ENCODE assay signal across 20 cellular contexts in the genomic region with DNA sequence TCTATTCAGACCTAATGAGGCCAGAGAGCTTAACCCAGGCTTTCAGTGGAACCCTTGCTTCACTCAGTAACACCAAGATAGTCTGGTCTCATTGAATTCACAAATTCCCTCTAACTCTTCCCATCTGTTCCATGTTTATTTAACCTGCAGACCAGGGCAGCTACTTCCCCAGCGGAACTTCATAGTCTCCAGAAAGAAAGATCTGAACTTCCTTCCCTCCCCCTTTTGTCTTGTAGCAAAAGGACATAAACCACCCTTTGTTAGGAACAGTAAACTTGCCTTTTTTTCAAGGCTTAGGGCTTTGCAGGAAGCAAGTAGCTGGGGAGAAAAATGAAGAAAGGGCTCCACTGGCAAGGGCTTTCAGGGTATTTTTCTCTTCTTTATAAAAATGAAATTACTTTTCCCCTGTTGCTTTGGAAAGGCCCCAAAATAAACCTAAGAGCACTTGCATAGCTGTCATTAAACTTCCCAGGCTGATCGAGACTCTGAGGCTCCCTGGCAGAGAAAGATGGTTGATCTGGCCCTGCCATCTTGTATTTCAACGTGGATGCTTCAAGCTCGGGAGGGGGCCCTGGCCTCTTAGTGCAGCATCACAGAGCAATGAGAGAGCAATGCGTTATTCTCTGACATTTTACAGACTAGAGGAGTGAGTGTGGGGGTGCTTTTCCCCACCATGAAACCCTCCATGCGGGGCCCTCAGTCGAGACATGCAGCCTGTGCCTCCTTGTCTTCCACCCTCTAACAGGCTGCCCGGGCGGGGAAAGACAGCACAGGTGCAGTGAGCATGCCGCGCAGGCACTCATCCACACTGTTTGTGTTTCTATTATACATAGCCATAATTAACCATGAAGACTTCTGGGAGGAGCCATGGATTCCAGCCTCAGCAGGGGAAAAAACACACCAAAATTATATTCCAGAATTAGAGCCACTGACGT. TPM values are rescaled to one million over a fixed set of nuclear protein-coding genes. Genes with fewer than 3 reads are reported as not detected.
DNase-seq lines count a peak whose midpoint lies in the region; ATAC-seq and TF ChIP-seq lines count a peak whose summit lies in the region.
"Had no signal": no experiment of that assay in that cellular context is flagged by ENCODE, and none has a peak within 500 bp of the region (broad histone marks: within the 10 kb centered on the region; RNA-seq: fewer than 3 reads in every experiment).

No MANE protein-coding gene starts in this region.

- H3K4me2 ChIP-seq in IMR-90 (ENCODE audit: low read depth, low read length): no peak overlapping the region; the same call in 1 of the 2 replicates
- H3K4me2 ChIP-seq in neuronal stem cell (ENCODE audit: insufficient read depth, low read length, poor library complexity, severe bottlenecking): no peak overlapping the region

- H4K91ac ChIP-seq in IMR-90 (ENCODE audit: insufficient read depth, low read depth, low read length): no peak overlapping the region
- no peak overlapping the region for H4K91ac ChIP-seq in neuronal stem cell (ENCODE audit: low read depth, low read length, poor library complexity)

- H2BK12ac ChIP-seq in neuronal stem cell (ENCODE audit: low read length): no peak overlapping the region

- H3K14ac ChIP-seq in IMR-90 (replicated peaks; ENCODE audit: low read depth, low read length) (no peak overlapping the region), neuronal stem cell (ENCODE audit: low read length) (no peak overlapping the region)

- in situ Hi-C loops in IMR-90 (cut with MboI; ENCODE audit: low sequenced_read_pairs) (no loop called here), gastrocnemius medialis (cut with MboI; ENCODE audit: low sequenced_read_pairs in 4 of 4) (no loop called here)

- DNase-seq in IMR-90 (peak; percentile 4), NCI-H2227 treated with DMSO at 0.1 percent for 48 hours (lab: John Stamatoyannopoulos, UW) (peak; percentile 47), cerebellar cortex (ENCODE audit: low spot score) (peak; percentile 3), neuronal stem cell (ENCODE audit: low spot score) (no peak), gastrocnemius medialis (no peak), NOMO-1 (lab: John Stamatoyannopoulos, UW; ENCODE audit: unreplicated experiment in 2 of 2) (no peak), MCF 10A (ENCODE audit: unreplicated experiment) (no peak)
- DNase-seq: activated CD4-positive, alpha-beta T cell treated with anti-CD3 and anti-CD28 coated beads, Interleukin-2, amount 50 U/mL, for 4 hours; activated T-cell treated with anti-CD3 and anti-CD28 coated beads, Interleukin-2, amount 50 U/mL, for 48 hours; cerebellar nuclear complex; erythroblast; head of caudate nucleus; kidney; mucosa of descending colon; psoas muscle had no signal

- no peak overlapping the region for H3K56ac ChIP-seq in IMR-90 (ENCODE audit: extremely low read depth, insufficient read depth, low read length)

- H3K36me3 Mint-ChIP-seq in MCF 10A (ENCODE audit: insufficient read depth, unreplicated experiment): no peaks in the 10 kb centered on the region

- no peaks in the 10 kb centered on the region for H3K79me1 ChIP-seq in IMR-90 (ENCODE audit: low read depth in 1 of 2, low read length in 2 of 2)
- no peaks in the 10 kb centered on the region for H3K79me1 ChIP-seq in neuronal stem cell (ENCODE audit: low read depth, low read length)

- H2BK120ac ChIP-seq in IMR-90 (ENCODE audit: low read depth, low read length) (no peak overlapping the region), neuronal stem cell (ENCODE audit: low read depth, low read length) (no peak overlapping the region)

- peaks cover 27% of the 10 kb centered on the region for H3K27me3 ChIP-seq in IMR-90 (ENCODE audit: control insufficient read depth, insufficient read depth, low read length)
- peaks cover 0 to 5% (median 0%) of the 10 kb centered on the region in 3 experiments for H3K27me3 ChIP-seq in neuronal stem cell (ENCODE audit: control insufficient read depth in 3 of 3, insufficient read depth in 3 of 3, low read depth in 1 of 3, low read length in 3 of 3)
- H3K27me3 ChIP-seq in gastrocnemius medialis: peaks cover 0 to under 1% (median 0%) of the 10 kb centered on the region in 3 donors

- POLR2A ChIA-PET in IMR-90 (lab: Charles Lee; ENCODE audit: unreplicated experiment) (no interaction called here), MCF 10A (lab: Yijun Ruan, JAX) (interaction anchor here (0.5 to 1.5 kb wide), 2 partner anchors 9 to 93 kb away, joined by 3 to 5 read pairs; no protein-coding TSS in a partner anchor)

- H2AFZ ChIP-seq in IMR-90 (replicated peaks; ENCODE audit: low read length, poor library complexity) (no peak overlapping the region), neuronal stem cell (ENCODE audit: low read length) (peak overlapping the region; percentile 81)

- H2BK5ac ChIP-seq in IMR-90 (ENCODE audit: low read depth, low read length, poor library complexity, severe bottlenecking): no peak overlapping the region
- no peak overlapping the region for H2BK5ac ChIP-seq in neuronal stem cell (ENCODE audit: low read length)

- dilution Hi-C loops in IMR-90 (cut with HindIII; ENCODE audit: low sequenced_read_pairs, unreplicated experiment): no loop called here

- no peak overlapping the region for H2BK20ac ChIP-seq in IMR-90 (ENCODE audit: low read depth, low read length)

- CTCF ChIA-PET in IMR-90 (lab: Yijun Ruan, JAX): no interaction called here
- CTCF ChIA-PET in MCF 10A (lab: Yijun Ruan, JAX): interaction anchor here (1.0 to 1.8 kb wide), 4 partner anchors 9 to 463 kb away, joined by 3 to 12 read pairs (median 4); no protein-coding TSS in a partner anchor

- H2AK9ac ChIP-seq in IMR-90 (replicated peaks; ENCODE audit: low read depth, low read length, poor library complexity): no peak overlapping the region

- H4K8ac ChIP-seq in IMR-90 (ENCODE audit: low read depth in 2 of 2, low read length in 2 of 2): no peak overlapping the region
- H4K8ac ChIP-seq in neuronal stem cell (ENCODE audit: low read depth, low read length): no peak overlapping the region

- H3K4me1 ChIP-seq in IMR-90 (ENCODE audit: control insufficient read depth, insufficient read depth, low read length): peaks cover 14% of the 10 kb centered on the region
- H3K4me1 ChIP-seq in neuronal stem cell (ENCODE audit: control insufficient read depth in 2 of 2, insufficient read depth in 1 of 2, low read depth in 1 of 2, low read length in 2 of 2): peaks cover 0 to 6% of the 10 kb centered on the region in 2 donors
- no peaks in the 10 kb centered on the region for H3K4me1 ChIP-seq in gastrocnemius medialis
- H3K4me1 ChIP-seq: psoas muscle had no signal

- H3K9me3 ChIP-seq in IMR-90 (ENCODE audit: control insufficient read depth, insufficient read depth, low read length) (no peaks in the 10 kb centered on the region), neuronal stem cell (replicated peaks in 1 of 2; ENCODE audit: control insufficient read depth in 2 of 2, insufficient read depth in 1 of 2, low read depth in 1 of 2, low read length in 2 of 2) (no peaks in the 10 kb centered on the region), gastrocnemius medialis (no peaks in the 10 kb centered on the region)
- H3K9me3 ChIP-seq: mucosa of descending colon, psoas muscle had no signal

- ATAC-seq in IMR-90 (ENCODE audit: low read depth) (no peak), gastrocnemius medialis (no peak), GM18867 (IDR thresholded peaks at IDR 0.05; ENCODE audit: unreplicated experiment) (no peak)
- ATAC-seq: mucosa of descending colon, psoas muscle had no signal

- WGBS in IMR-90 (ENCODE audit: extremely low coverage in 2 of 2, insufficient read length in 1 of 2), 2 experiments: no CpG with 5 or more reads among the region's 12 CpGs
- whole genome bisulfite sequencing in neuronal stem cell (ENCODE audit: extremely low coverage in 2 of 2, insufficient read length in 2 of 2, insufficient replicate concordance in 1 of 2), 2 donors: no CpG with 5 or more reads among the region's 12 CpGs

- H3K4me3 ChIP-seq in IMR-90 (ENCODE audit: insufficient read depth, low read depth, low read length) (no peak overlapping the region), neuronal stem cell (ENCODE audit: low read length in 2 of 2) (no peak overlapping the region), gastrocnemius medialis (no peak overlapping the region)
- H3K4me3 ChIP-seq: mucosa of descending colon, psoas muscle had no signal

- no peak overlapping the region for H3K27ac Mint-ChIP-seq in MCF 10A (ENCODE audit: low read depth, unreplicated experiment)

- no peak overlapping the region for H2AK5ac ChIP-seq in IMR-90 (ENCODE audit: low read depth, low read length)
- H2AK5ac ChIP-seq in neuronal stem cell (ENCODE audit: low read depth, low read length): no peak overlapping the region

- TF ChIP-seq POLR2A in IMR-90 (IDR thresholded peaks at IDR 0.05; ENCODE audit: low read depth, low read length): no peak
- TF ChIP-seq POLR2A in gastrocnemius medialis (IDR thresholded peaks at IDR 0.05): no peak

- TF ChIP-seq CTCF in IMR-90 (conservative IDR thresholded peaks at IDR 0.05; ENCODE audit: low read depth, low read length) (no peak), gastrocnemius medialis (IDR thresholded peaks at IDR 0.05 in 4 of 5, conservative IDR thresholded peaks at IDR 0.05 in 1 of 5) (no peak), MCF 10A (IDR thresholded peaks at IDR 0.05; ENCODE audit: unreplicated experiment) (no peak)

- H3K4ac ChIP-seq in IMR-90 (ENCODE audit: low read depth, low read length) (no peak overlapping the region), neuronal stem cell (ENCODE audit: low read length) (no peak overlapping the region)

- H3K27ac ChIP-seq in IMR-90 (ENCODE audit: insufficient read depth, low read length) (peak overlapping the region; percentile 16; the same call in 1 of the 2 replicates), neuronal stem cell (replicated peaks; ENCODE audit: low read length) (no peak overlapping the region), gastrocnemius medialis (no peak overlapping the region)
- H3K27ac ChIP-seq: psoas muscle had no signal

- H3K4me1 Mint-ChIP-seq in MCF 10A (ENCODE audit: insufficient read depth, unreplicated experiment): no peaks in the 10 kb centered on the region

- H4K5ac ChIP-seq in IMR-90 (ENCODE audit: low read depth, low read length): peak overlapping the region; percentile 12; the same call in 1 of the 2 replicates

- intact Hi-C loops in IMR-90 (cut with micrococcal nuclease): no loop called here
- intact Hi-C loops in gastrocnemius medialis (cut with DNase I; ENCODE audit: low total_unique reads): no loop called here
- intact Hi-C loops in MCF 10A (cut with micrococcal nuclease): no loop called here

- H3K23ac ChIP-seq in IMR-90 (ENCODE audit: low read depth, low read length) (no peak overlapping the region), neuronal stem cell (ENCODE audit: low read depth, low read length, poor library complexity) (no peak overlapping the region)

- no peaks in the 10 kb centered on the region for H3K36me3 ChIP-seq in IMR-90 (ENCODE audit: control insufficient read depth, insufficient read depth, low read length)
- H3K36me3 ChIP-seq in neuronal stem cell (replicated peaks in 1 of 2; ENCODE audit: control insufficient read depth in 2 of 2, insufficient read depth in 2 of 2, low read length in 2 of 2): no peaks in the 10 kb centered on the region
- no peaks in the 10 kb centered on the region for H3K36me3 ChIP-seq in gastrocnemius medialis

- H4K20me1 ChIP-seq in IMR-90 (ENCODE audit: insufficient read depth, low read length): no peaks in the 10 kb centered on the region

- H3K9me3 Mint-ChIP-seq in MCF 10A (ENCODE audit: unreplicated experiment): no peaks in the 10 kb centered on the region

- H3K18ac ChIP-seq in IMR-90 (ENCODE audit: low read depth, low read length) (no peak overlapping the region; the same call in 1 of the 2 replicates), neuronal stem cell (ENCODE audit: low read length) (peak overlapping the region; percentile 31)

- H3K9ac ChIP-seq in IMR-90 (ENCODE audit: low read depth, low read length) (no peak overlapping the region), neuronal stem cell (ENCODE audit: low read depth, low read length, poor library complexity) (no peak overlapping the region)

- no peak for TF ChIP-seq RAD21 in IMR-90 (IDR thresholded peaks at IDR 0.05; ENCODE audit: low read length)

- H3K9me1 ChIP-seq in IMR-90 (ENCODE audit: insufficient read depth, low read length): peaks cover 5% of the 10 kb centered on the region; the same call in 1 of the 2 replicates

- BruUV-seq in IMR-90 (replicated peaks; lab: Mats Ljungman, UMichigan) (no TSS peak), MCF 10A (replicated peaks; lab: Mats Ljungman, UMichigan) (no TSS peak)

- H3K27me3 Mint-ChIP-seq in MCF 10A (ENCODE audit: insufficient read depth, unreplicated experiment): peaks cover 87% of the 10 kb centered on the region

- H3K4me3 Mint-ChIP-seq in MCF 10A (ENCODE audit: unreplicated experiment): no peak overlapping the region

- H2BK15ac ChIP-seq in IMR-90 (ENCODE audit: low read depth, low read length) (no peak overlapping the region), neuronal stem cell (ENCODE audit: low read length) (no peak overlapping the region)

RNA-seq across cellular contexts. Expression of gene MIS18A, which starts 30.0 kb away (rescaled TPM):
- 4.5 and 8.1 TPM in 2 replicates for total RNA-seq in IMR-90 (2012; rRNA removed)
- polyA plus RNA-seq in IMR-90 (2012; rRNA removed): 7.6 and 8.2 TPM in 2 replicates
- polyA plus RNA-seq in IMR-90 (2012; cell fraction: cytosol; rRNA removed): 9.0 and 11.2 TPM in 2 replicates
- 2.5 and 2.9 TPM in 2 replicates for polyA plus RNA-seq in IMR-90 (2012; cell fraction: nucleus; rRNA removed; ENCODE audit: low replicate concordance)
- 66.0 TPM for polyA plus RNA-seq in neuronal stem cell (2013, experiment 1 of 2)
- 68.0 TPM for polyA plus RNA-seq in neuronal stem cell (2013, experiment 2 of 2)
- 1 to 10 TPM in 1 of 4 donors, under 1 TPM in 3; 0.51 to 2.7 (median 0.87) TPM for total RNA-seq in gastrocnemius medialis
- 10.6 and 14.0 TPM in 2 replicates for total RNA-seq in MCF 10A (2022)

RNA-seq across cellular contexts. Expression of gene MRAP, which starts 49.8 kb away (rescaled TPM):
- total RNA-seq in IMR-90 (2012; rRNA removed) (not detected in 2 replicates), gastrocnemius medialis (not detected), MCF 10A (2022) (not detected in 2 replicates)
- polyA plus RNA-seq in IMR-90 (2012; rRNA removed): not detected in 2 replicates
- polyA plus RNA-seq in IMR-90 (2012; cell fraction: cytosol; rRNA removed): not detected in 2 replicates
- polyA plus RNA-seq in IMR-90 (2012; cell fraction: nucleus; rRNA removed; ENCODE audit: low replicate concordance): not detected in 2 replicates
- not detected for polyA plus RNA-seq in neuronal stem cell (2013, experiment 1 of 2)
- polyA plus RNA-seq in neuronal stem cell (2013, experiment 2 of 2): not detected
- total RNA-seq: Daoy, H4, kidney, mucosa of descending colon, SK-MEL-5 had no signal
- polyA plus RNA-seq: BJ had no signal

Comparison
In these comparisons a context has a peak if more than half of its experiments do, and no peak if none do; other contexts are left out.
1. DNase-seq: peak in IMR-90 (single experiment), NCI-H2227 treated with DMSO at 0.1 percent for 48 hours (single experiment) and cerebellar cortex (single experiment); none in neuronal stem cell (single experiment), gastrocnemius medialis (0 of 2), NOMO-1 (0 of 2) and MCF 10A (single experiment).